In the genomic region with DNA sequence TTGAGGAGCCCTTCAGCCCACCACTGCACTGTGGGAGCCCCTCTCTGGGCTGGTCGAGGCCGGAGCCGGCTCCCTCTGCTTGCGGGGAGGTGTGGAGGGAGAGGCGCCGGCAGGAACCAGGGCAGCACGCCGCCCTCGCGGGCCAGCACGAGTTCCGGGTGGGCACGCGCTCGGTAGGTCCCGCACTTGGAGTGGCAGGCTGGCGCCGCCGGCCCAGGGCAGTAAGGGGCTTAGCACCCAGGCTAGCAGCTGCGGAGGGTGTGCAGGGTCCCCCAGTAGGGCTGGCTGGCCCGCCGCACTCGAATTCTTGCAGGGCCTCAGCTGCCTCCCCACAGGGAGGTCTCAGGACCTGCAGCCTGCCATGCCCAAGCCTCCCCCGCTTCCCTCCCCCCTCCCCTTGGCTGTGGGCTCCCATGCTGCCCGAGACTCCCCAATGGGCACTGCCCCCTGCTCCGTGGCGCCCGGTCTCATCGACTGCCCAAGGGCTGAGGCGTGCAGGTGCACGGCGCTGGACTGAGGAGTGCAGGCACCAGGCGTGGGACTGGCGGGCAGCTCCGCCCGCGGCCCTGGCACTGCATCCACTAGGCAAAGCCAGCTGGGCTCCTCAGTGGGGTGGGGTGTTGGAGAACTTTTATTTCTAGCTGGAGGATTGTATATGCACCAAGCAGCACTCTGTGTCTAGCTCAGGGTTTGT, we compare ENCODE assay signal across 19 cellular contexts.
DNase-seq lines count a peak whose midpoint lies in the region; ATAC-seq and TF ChIP-seq lines count a peak whose summit lies in the region.
"Had no signal": no experiment of that assay in that cellular context is flagged by ENCODE, and none has a peak within 500 bp of the region (broad histone marks: within the 10 kb centered on the region; RNA-seq: fewer than 3 reads in every experiment).

No MANE protein-coding gene starts in this region.

- no peak for TF ChIP-seq POLR2A in spleen (IDR thresholded peaks at IDR 0.05)

- H3K9me3 Mint-ChIP-seq in chondrocyte (ENCODE audit: low read depth), result no peaks in the 10 kb centered on the region
- H3K9me3 Mint-ChIP-seq: CD8-positive, alpha-beta T cell had no signal

- 93 to 96% (median 94%) methylated on average over 18 to 37 of the region's 37 CpGs for WGBS in spleen, 5 donors

- intact Hi-C loops in spleen (cut with DNase I; ENCODE audit: low total_unique reads), result no loop called here
- intact Hi-C loops in upper lobe of right lung (cut with DNase I), result no loop called here

- H3K27ac ChIP-seq in spleen, result no peak overlapping the region
- no peak overlapping the region for H3K27ac ChIP-seq in upper lobe of right lung
- H3K27ac ChIP-seq: BLaER1, C4-2B had no signal

- H3K36me3 ChIP-seq in GM06990 (ENCODE audit: control insufficient read depth, insufficient read depth, low read length) (no peaks in the 10 kb centered on the region), spleen (no peaks in the 10 kb centered on the region), upper lobe of right lung (no peaks in the 10 kb centered on the region)
- H3K36me3 ChIP-seq: BLaER1, HAP-1 had no signal

- H3K4me1 ChIP-seq in spleen (no peaks in the 10 kb centered on the region), upper lobe of right lung (no peaks in the 10 kb centered on the region)
- H3K4me1 ChIP-seq: Caco-2, HAP-1 had no signal

- in situ Hi-C loops in GM13977 (cut with MboI; ENCODE audit: low pct_unique_long_range_greater_than_20kb, low sequenced_read_pairs, unreplicated experiment), result no loop called here

- peaks cover 20% of the 10 kb centered on the region for H3K27me3 Mint-ChIP-seq in chondrocyte (ENCODE audit: low read depth)

- no peaks in the 10 kb centered on the region for H3K4me1 Mint-ChIP-seq in chondrocyte (ENCODE audit: low read depth)
- H3K4me1 Mint-ChIP-seq: B cell had no signal

- DNase-seq in GM06990 (ENCODE audit: extremely low read depth, insufficient read length), result peak; percentile 4
- peak; percentile 91 for DNase-seq in chondrocyte (ENCODE audit: low spot score)
- peak; percentile 70 for DNase-seq in spleen
- no peak for DNase-seq in upper lobe of right lung
- DNase-seq in NCI-H2081 (lab: John Stamatoyannopoulos, UW), result no peak
- no peak for DNase-seq in GM13977 (ENCODE audit: low spot score)
- no peak for DNase-seq in SK-N-DZ (ENCODE audit: low spot score)
- DNase-seq: Caco-2; CD4-positive, CD25-positive, alpha-beta regulatory T cell; CD8-positive, alpha-beta T cell; DMS153; DND-41; GOT3; HFFc6 had no signal

- peaks cover 0 to 6% (median 0%) of the 10 kb centered on the region in 8 donors for H3K9me3 ChIP-seq in spleen
- no peaks in the 10 kb centered on the region for H3K9me3 ChIP-seq in upper lobe of right lung
- H3K9me3 ChIP-seq: Caco-2, HAP-1 had no signal

- TF ChIP-seq CTCF in GM06990 (IDR thresholded peaks at IDR 0.05; ENCODE audit: insufficient read depth, low read length, poor library complexity, severe bottlenecking) (no peak), chondrocyte (IDR thresholded peaks at IDR 0.05) (no peak), spleen (IDR thresholded peaks at IDR 0.05 in 8 of 11, conservative IDR thresholded peaks at IDR 0.05 in 3 of 11) (no peak), upper lobe of right lung (IDR thresholded peaks at IDR 0.05) (no peak), GM13977 (IDR thresholded peaks at IDR 0.05; ENCODE audit: extremely low read depth, insufficient read depth, missing control alignments) (no peak)

- no peak overlapping the region for H3K4me3 Mint-ChIP-seq in chondrocyte (ENCODE audit: unreplicated experiment)
- H3K4me3 Mint-ChIP-seq: B cell; CD4-positive, CD25-positive, alpha-beta regulatory T cell; CD8-positive, alpha-beta T cell; HFFc6 had no signal

- H3K27me3 ChIP-seq in GM06990 (replicated peaks; ENCODE audit: control insufficient read depth, insufficient read depth, low read length) (no peaks in the 10 kb centered on the region), spleen (replicated peaks in 1 of 7) (no peaks in the 10 kb centered on the region), upper lobe of right lung (no peaks in the 10 kb centered on the region)
- H3K27me3 ChIP-seq: BLaER1 had no signal

- no peaks in the 10 kb centered on the region for H3K36me3 Mint-ChIP-seq in chondrocyte (ENCODE audit: low read depth)
- H3K36me3 Mint-ChIP-seq: CD4-positive, CD25-positive, alpha-beta regulatory T cell; CD8-positive, alpha-beta T cell had no signal

- no peak overlapping the region for H3K27ac Mint-ChIP-seq in chondrocyte (ENCODE audit: unreplicated experiment)
- H3K27ac Mint-ChIP-seq: B cell; CD4-positive, CD25-positive, alpha-beta regulatory T cell; CD8-positive, alpha-beta T cell; HFFc6 had no signal

- ATAC-seq in upper lobe of right lung, result peak; percentile 33
- ATAC-seq: CD8-positive, alpha-beta T cell; GM12878 had no signal

- H3K4me3 ChIP-seq in GM06990 (replicated peaks; ENCODE audit: low read depth, low read length) (no peak overlapping the region), spleen (no peak overlapping the region), upper lobe of right lung (no peak overlapping the region)
- H3K4me3 ChIP-seq: BLaER1, GM12878, HAP-1 had no signal

Comparison
In these comparisons a context has a peak if more than half of its experiments do, and no peak if none do; other contexts are left out.
1. DNase-seq: peak in GM06990 (single experiment), chondrocyte (single experiment) and spleen (single experiment); none in upper lobe of right lung (single experiment), NCI-H2081 (0 of 2), GM13977 (single experiment) and SK-N-DZ (single experiment).